ENCODE assay signal across 1 cellular context in the genomic region with DNA sequence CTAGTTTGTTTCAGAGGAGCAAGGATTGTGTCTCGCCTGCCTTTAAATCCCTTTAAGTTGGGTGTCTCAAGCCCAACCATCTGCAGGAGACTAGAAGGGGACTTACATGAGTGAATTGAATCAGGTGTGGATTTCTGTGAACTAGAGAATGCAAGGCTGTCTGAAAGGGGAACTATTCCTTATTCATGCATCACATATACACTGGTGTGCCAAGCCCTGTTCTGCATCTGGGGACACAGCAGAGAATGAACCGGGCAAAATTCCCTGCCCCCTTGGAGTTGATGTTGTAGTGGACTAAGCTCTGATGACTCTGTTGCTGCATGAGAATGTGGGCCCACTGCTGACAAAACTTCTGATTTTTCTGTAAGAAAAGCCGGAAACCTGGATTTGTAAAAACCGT.
TF ChIP-seq lines count a peak whose summit lies in the region.

No MANE protein-coding gene starts in this region.

TF ChIP-seq in K562, 482 proteins besides CTCF, POLR2A, EP300 and RAD21 (continued from another document):
- TF ChIP-seq, protein P1, sequence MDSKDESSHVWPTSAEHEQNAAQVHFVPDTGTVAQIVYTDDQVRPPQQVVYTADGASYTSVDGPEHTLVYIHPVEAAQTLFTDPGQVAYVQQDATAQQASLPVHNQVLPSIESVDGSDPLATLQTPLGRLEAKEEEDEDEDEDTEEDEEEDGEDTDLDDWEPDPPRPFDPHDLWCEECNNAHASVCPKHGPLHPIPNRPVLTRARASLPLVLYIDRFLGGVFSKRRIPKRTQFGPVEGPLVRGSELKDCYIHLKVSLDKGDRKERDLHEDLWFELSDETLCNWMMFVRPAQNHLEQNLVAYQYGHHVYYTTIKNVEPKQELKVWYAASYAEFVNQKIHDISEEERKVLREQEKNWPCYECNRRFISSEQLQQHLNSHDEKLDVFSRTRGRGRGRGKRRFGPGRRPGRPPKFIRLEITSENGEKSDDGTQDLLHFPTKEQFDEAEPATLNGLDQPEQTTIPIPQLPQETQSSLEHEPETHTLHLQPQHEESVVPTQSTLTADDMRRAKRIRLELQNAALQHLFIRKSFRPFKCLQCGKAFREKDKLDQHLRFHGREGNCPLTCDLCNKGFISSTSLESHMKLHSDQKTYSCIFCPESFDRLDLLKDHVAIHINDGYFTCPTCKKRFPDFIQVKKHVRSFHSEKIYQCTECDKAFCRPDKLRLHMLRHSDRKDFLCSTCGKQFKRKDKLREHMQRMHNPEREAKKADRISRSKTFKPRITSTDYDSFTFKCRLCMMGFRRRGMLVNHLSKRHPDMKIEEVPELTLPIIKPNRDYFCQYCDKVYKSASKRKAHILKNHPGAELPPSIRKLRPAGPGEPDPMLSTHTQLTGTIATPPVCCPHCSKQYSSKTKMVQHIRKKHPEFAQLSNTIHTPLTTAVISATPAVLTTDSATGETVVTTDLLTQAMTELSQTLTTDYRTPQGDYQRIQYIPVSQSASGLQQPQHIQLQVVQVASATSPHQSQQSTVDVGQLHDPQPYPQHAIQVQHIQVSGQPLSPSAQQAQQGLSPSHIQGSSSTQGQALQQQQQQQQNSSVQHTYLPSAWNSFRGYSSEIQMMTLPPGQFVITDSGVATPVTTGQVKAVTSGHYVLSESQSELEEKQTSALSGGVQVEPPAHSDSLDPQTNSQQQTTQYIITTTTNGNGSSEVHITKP (IDR thresholded peaks at IDR 0.05; ENCODE audit: partially characterized antibody), result peak; percentile 51
